1 cellular context compared by ENCODE assay signal in the genomic region with DNA sequence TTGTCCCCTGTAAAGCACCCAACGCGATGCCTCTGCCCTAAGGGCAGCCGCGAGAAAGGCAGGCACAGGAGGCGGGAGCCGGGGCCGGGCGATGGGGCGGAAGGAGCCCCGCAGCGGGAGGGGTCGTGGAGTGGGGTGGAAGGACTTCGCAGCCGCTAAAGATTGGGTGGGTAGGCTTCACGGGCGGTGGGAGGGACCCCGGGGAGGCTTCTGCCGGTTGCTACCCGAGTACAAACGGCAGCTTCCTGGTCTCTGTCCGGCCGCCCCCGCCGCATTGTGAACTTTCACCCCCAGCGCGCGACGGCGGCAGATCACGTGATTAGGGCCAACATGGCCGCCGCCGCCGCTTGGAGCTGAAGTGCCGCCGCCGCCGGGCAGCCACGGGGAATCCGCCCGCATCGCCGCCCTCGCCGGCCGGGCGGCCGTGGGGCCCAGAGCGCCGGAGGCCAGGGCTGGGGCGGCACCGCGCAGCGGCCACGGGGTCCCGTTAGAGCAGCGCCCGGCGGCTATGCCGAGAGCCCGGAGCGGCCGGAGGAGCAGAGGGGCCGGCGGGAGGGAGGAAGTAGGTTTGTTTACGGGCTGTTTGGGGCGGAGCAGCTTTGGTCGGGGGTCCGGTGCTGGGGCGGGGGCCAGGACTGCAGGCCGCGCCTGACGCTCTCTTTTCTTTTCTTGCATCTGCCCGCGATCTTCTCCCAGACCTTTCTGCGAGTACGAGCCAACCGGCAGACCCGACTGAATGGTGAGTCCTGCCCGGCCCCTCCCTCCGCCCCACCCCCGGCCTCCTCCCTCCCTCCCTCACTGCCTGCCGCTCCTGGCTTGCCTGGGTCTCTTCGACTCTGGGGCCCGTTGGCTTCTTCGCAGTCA.
TF ChIP-seq lines count a peak whose summit lies in the region.

No MANE protein-coding gene starts in this region.

TF ChIP-seq in HepG2, 621 proteins besides CTCF, POLR2A, EP300 and RAD21 (continued from another document and continues in another):
- TF ChIP-seq, protein P1, sequence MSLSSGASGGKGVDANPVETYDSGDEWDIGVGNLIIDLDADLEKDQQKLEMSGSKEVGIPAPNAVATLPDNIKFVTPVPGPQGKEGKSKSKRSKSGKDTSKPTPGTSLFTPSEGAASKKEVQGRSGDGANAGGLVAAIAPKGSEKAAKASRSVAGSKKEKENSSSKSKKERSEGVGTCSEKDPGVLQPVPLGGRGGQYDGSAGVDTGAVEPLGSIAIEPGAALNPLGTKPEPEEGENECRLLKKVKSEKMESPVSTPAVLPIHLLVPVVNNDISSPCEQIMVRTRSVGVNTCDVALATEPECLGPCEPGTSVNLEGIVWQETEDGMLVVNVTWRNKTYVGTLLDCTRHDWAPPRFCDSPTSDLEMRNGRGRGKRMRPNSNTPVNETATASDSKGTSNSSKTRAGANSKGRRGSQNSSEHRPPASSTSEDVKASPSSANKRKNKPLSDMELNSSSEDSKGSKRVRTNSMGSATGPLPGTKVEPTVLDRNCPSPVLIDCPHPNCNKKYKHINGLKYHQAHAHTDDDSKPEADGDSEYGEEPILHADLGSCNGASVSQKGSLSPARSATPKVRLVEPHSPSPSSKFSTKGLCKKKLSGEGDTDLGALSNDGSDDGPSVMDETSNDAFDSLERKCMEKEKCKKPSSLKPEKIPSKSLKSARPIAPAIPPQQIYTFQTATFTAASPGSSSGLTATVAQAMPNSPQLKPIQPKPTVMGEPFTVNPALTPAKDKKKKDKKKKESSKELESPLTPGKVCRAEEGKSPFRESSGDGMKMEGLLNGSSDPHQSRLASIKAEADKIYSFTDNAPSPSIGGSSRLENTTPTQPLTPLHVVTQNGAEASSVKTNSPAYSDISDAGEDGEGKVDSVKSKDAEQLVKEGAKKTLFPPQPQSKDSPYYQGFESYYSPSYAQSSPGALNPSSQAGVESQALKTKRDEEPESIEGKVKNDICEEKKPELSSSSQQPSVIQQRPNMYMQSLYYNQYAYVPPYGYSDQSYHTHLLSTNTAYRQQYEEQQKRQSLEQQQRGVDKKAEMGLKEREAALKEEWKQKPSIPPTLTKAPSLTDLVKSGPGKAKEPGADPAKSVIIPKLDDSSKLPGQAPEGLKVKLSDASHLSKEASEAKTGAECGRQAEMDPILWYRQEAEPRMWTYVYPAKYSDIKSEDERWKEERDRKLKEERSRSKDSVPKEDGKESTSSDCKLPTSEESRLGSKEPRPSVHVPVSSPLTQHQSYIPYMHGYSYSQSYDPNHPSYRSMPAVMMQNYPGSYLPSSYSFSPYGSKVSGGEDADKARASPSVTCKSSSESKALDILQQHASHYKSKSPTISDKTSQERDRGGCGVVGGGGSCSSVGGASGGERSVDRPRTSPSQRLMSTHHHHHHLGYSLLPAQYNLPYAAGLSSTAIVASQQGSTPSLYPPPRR (CRISPR knock-in tag; IDR thresholded peaks at IDR 0.05; ENCODE audit: borderline replicate concordance), result 0 out of 2 replicates have a peak, but pooled peaks have one; percentile 23
- TF ChIP-seq CAMTA2 (CRISPR knock-in tag; IDR thresholded peaks at IDR 0.05; ENCODE audit: borderline replicate concordance), result 0 out of 2 replicates have a peak, but pooled peaks have one; percentile 27
- TF ChIP-seq SOX6 (IDR thresholded peaks at IDR 0.05), result no peak
- TF ChIP-seq SOX6 (CRISPR knock-in tag; IDR thresholded peaks at IDR 0.05), result peak; percentile 39; the same call in 1 of the 2 replicates
- TF ChIP-seq, protein P2, sequence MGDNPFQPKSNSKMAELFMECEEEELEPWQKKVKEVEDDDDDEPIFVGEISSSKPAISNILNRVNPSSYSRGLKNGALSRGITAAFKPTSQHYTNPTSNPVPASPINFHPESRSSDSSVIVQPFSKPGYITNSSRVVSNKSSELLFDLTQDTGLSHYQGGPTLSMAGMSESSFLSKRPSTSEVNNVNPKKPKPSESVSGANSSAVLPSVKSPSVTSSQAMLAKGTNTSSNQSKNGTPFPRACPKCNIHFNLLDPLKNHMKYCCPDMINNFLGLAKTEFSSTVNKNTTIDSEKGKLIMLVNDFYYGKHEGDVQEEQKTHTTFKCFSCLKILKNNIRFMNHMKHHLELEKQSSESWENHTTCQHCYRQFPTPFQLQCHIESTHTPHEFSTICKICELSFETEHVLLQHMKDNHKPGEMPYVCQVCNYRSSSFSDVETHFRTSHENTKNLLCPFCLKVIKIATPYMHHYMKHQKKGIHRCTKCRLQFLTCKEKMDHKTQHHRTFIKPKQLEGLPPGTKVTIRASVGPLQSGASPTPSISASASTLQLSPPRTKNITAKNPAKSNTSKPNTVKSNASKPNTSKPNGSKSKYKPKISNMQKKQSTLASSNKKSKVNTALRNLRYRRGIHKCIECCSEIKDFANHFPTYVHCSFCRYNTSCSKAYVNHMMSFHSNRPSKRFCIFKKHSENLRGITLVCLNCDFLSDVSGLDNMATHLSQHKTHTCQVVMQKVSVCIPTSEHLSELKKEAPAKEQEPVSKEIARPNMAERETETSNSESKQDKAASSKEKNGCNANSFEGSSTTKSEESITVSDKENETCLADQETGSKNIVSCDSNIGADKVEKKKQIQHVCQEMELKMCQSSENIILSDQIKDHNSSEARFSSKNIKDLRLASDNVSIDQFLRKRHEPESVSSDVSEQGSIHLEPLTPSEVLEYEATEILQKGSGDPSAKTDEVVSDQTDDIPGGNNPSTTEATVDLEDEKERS (CRISPR knock-in tag; IDR thresholded peaks at IDR 0.05), result peak; percentile 34; the same call in 1 of the 2 replicates
- TF ChIP-seq, protein P3, sequence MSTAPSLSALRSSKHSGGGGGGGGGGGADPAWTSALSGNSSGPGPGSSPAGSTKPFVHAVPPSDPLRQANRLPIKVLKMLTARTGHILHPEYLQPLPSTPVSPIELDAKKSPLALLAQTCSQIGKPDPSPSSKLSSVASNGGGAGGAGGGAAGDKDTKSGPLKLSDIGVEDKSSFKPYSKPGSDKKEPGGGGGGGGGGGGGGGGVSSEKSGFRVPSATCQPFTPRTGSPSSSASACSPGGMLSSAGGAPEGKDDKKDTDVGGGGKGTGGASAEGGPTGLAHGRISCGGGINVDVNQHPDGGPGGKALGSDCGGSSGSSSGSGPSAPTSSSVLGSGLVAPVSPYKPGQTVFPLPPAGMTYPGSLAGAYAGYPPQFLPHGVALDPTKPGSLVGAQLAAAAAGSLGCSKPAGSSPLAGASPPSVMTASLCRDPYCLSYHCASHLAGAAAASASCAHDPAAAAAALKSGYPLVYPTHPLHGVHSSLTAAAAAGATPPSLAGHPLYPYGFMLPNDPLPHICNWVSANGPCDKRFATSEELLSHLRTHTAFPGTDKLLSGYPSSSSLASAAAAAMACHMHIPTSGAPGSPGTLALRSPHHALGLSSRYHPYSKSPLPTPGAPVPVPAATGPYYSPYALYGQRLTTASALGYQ (CRISPR knock-in tag; IDR thresholded peaks at IDR 0.05), result 0 out of 2 replicates have a peak, but pooled peaks have one; percentile 14
- no peak for TF ChIP-seq NFATC3 (CRISPR knock-in tag; IDR thresholded peaks at IDR 0.05)
- peak; percentile 39; the same call in 1 of the 2 replicates for TF ChIP-seq ZNF331 (CRISPR knock-in tag; IDR thresholded peaks at IDR 0.05)
- TF ChIP-seq MEIS1 (CRISPR knock-in tag; IDR thresholded peaks at IDR 0.05; ENCODE audit: borderline replicate concordance), result peak; percentile 34; the same call in 1 of the 2 replicates
- TF ChIP-seq, protein P4, sequence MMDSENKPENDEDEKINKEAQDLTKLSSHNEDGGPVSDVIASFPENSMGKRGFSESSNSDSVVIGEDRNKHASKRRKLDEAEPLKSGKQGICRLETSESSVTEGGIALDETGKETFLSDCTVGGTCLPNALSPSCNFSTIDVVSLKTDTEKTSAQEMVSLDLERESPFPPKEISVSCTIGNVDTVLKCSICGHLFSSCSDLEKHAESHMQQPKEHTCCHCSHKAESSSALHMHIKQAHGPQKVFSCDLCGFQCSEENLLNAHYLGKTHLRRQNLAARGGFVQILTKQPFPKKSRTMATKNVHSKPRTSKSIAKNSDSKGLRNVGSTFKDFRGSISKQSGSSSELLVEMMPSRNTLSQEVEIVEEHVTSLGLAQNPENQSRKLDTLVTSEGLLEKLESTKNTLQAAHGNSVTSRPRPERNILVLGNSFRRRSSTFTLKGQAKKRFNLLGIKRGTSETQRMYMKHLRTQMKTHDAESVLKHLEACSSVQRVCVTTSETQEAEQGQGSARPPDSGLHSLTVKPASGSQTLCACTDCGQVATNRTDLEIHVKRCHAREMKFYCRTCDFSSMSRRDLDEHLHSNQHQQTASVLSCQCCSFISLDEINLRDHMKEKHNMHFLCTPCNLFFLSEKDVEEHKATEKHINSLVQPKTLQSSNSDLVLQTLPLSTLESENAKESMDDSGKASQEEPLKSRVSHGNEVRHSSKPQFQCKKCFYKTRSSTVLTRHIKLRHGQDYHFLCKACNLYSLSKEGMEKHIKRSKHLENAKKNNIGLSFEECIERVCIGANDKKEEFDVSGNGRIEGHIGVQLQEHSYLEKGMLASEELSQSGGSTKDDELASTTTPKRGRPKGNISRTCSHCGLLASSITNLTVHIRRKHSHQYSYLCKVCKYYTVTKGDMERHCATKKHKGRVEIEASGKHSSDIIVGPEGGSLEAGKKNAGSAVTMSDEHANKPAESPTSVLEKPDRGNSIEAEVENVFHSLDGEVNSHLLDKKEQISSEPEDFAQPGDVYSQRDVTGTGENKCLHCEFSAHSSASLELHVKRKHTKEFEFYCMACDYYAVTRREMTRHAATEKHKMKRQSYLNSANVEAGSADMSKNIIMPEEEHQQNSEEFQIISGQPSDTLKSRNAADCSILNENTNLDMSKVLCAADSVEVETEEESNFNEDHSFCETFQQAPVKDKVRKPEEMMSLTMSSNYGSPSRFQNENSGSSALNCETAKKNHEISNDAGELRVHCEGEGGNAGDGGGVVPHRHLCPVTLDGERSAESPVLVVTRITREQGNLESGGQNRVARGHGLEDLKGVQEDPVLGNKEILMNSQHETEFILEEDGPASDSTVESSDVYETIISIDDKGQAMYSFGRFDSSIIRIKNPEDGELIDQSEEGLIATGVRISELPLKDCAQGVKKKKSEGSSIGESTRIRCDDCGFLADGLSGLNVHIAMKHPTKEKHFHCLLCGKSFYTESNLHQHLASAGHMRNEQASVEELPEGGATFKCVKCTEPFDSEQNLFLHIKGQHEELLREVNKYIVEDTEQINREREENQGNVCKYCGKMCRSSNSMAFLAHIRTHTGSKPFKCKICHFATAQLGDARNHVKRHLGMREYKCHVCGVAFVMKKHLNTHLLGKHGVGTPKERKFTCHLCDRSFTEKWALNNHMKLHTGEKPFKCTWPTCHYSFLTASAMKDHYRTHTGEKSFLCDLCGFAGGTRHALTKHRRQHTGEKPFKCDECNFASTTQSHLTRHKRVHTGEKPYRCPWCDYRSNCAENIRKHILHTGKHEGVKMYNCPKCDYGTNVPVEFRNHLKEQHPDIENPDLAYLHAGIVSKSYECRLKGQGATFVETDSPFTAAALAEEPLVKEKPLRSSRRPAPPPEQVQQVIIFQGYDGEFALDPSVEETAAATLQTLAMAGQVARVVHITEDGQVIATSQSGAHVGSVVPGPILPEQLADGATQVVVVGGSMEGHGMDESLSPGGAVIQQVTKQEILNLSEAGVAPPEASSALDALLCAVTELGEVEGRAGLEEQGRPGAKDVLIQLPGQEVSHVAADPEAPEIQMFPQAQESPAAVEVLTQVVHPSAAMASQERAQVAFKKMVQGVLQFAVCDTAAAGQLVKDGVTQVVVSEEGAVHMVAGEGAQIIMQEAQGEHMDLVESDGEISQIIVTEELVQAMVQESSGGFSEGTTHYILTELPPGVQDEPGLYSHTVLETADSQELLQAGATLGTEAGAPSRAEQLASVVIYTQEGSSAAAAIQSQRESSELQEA (CRISPR knock-in tag; IDR thresholded peaks at IDR 0.05; ENCODE audit: not compliant biosample characterization), result no peak
- no peak for TF ChIP-seq SIN3B (IDR thresholded peaks at IDR 0.05; ENCODE audit: low read length)
- TF ChIP-seq TBX3 (IDR thresholded peaks at IDR 0.05; ENCODE audit: borderline replicate concordance), result 0 out of 2 replicates have a peak, but pooled peaks have one; percentile 14
- TF ChIP-seq KLF16 (CRISPR knock-in tag; IDR thresholded peaks at IDR 0.05), result no peak; a peak in 1 of 4 replicates
- no peak for TF ChIP-seq SNRNP70 (IDR thresholded peaks at IDR 0.05; ENCODE audit: low read depth, low read length)
- no peak for TF ChIP-seq FOXA1 (IDR thresholded peaks at IDR 0.05)
- peak; percentile 38; the same call in 1 of the 2 replicates for TF ChIP-seq FOXA1 (CRISPR knock-in tag; IDR thresholded peaks at IDR 0.05)
- TF ChIP-seq ZNF224 (CRISPR knock-in tag; IDR thresholded peaks at IDR 0.05), result peak; percentile 46; the same call in 1 of the 2 replicates
- peak; percentile 62; the same call in 1 of the 2 replicates for TF ChIP-seq ZNF292 (CRISPR knock-in tag; IDR thresholded peaks at IDR 0.05; ENCODE audit: borderline replicate concordance, low read depth)
- TF ChIP-seq ZNF430 (CRISPR knock-in tag; IDR thresholded peaks at IDR 0.05), result peak; percentile 37; the same call in 1 of the 2 replicates
- TF ChIP-seq, protein P5, sequence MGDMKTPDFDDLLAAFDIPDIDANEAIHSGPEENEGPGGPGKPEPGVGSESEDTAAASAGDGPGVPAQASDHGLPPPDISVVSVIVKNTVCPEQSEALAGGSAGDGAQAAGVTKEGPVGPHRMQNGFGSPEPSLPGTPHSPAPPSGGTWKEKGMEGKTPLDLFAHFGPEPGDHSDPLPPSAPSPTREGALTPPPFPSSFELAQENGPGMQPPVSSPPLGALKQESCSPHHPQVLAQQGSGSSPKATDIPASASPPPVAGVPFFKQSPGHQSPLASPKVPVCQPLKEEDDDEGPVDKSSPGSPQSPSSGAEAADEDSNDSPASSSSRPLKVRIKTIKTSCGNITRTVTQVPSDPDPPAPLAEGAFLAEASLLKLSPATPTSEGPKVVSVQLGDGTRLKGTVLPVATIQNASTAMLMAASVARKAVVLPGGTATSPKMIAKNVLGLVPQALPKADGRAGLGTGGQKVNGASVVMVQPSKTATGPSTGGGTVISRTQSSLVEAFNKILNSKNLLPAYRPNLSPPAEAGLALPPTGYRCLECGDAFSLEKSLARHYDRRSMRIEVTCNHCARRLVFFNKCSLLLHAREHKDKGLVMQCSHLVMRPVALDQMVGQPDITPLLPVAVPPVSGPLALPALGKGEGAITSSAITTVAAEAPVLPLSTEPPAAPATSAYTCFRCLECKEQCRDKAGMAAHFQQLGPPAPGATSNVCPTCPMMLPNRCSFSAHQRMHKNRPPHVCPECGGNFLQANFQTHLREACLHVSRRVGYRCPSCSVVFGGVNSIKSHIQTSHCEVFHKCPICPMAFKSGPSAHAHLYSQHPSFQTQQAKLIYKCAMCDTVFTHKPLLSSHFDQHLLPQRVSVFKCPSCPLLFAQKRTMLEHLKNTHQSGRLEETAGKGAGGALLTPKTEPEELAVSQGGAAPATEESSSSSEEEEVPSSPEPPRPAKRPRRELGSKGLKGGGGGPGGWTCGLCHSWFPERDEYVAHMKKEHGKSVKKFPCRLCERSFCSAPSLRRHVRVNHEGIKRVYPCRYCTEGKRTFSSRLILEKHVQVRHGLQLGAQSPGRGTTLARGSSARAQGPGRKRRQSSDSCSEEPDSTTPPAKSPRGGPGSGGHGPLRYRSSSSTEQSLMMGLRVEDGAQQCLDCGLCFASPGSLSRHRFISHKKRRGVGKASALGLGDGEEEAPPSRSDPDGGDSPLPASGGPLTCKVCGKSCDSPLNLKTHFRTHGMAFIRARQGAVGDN (CRISPR knock-in tag; IDR thresholded peaks at IDR 0.05), result peak; percentile 89
- peak; percentile 54 for TF ChIP-seq HES4 (CRISPR knock-in tag; IDR thresholded peaks at IDR 0.05; ENCODE audit: borderline replicate concordance)
- TF ChIP-seq SRY (CRISPR knock-in tag; IDR thresholded peaks at IDR 0.05), result peak; percentile 46; the same call in 1 of the 2 replicates
- peak; percentile 93 for TF ChIP-seq PHF20 (CRISPR knock-in tag; IDR thresholded peaks at IDR 0.05)
- no peak for TF ChIP-seq ZNF496 (CRISPR knock-in tag; IDR thresholded peaks at IDR 0.05; ENCODE audit: insufficient replicate concordance)
- TF ChIP-seq SP4 (CRISPR knock-in tag; IDR thresholded peaks at IDR 0.05), result peak; percentile 59; the same call in 1 of the 2 replicates
